In genomic region chr17:74852237-74853047, GRCh38 we compare ENCODE assay signal across 1 cellular context.
TF ChIP-seq lines count a peak whose summit lies in the region.

No MANE protein-coding gene starts in this region.

TF ChIP-seq in H1, 55 proteins besides CTCF, POLR2A, EP300 and RAD21 (continued from another document):
- no peak for TF ChIP-seq NANOG (IDR thresholded peaks at IDR 0.05; ENCODE audit: insufficient read depth, low read depth, low read length, poor library complexity, severe bottlenecking)
- peak; percentile 92 to 93; a peak in 3 of 4 replicates for TF ChIP-seq SIN3A (conservative IDR thresholded peaks at IDR 0.05 in 1 of 2, IDR thresholded peaks at IDR 0.05 in 1 of 2; ENCODE audit: low read depth in 1 of 2, low read length in 2 of 2)
- TF ChIP-seq ATF2 (IDR thresholded peaks at IDR 0.05; ENCODE audit: low read length) = peak; percentile 10; the same call in 1 of the 2 replicates
- TF ChIP-seq USF2 (IDR thresholded peaks at IDR 0.05; ENCODE audit: low read length) = peak; percentile 58; the same call in 1 of the 2 replicates
- no peak for TF ChIP-seq SP1 (IDR thresholded peaks at IDR 0.05; ENCODE audit: low read depth, low read length)
- TF ChIP-seq BRCA1 (IDR thresholded peaks at IDR 0.05; ENCODE audit: low read depth, low read length) = no peak
- TF ChIP-seq KDM5A (IDR thresholded peaks at IDR 0.05; ENCODE audit: low read length) = no peak
- TF ChIP-seq CHD7 (IDR thresholded peaks at IDR 0.05; ENCODE audit: insufficient replicate concordance, low read length) = no peak
- peak; percentile 83 for TF ChIP-seq CREB1 (IDR thresholded peaks at IDR 0.05)
- peak; percentile 54; the same call in 1 of the 2 replicates for TF ChIP-seq BACH1 (IDR thresholded peaks at IDR 0.05; ENCODE audit: low read length)
- TF ChIP-seq TAF1 (IDR thresholded peaks at IDR 0.05; ENCODE audit: low read depth, low read length) = no peak
- 0 out of 2 replicates have a peak, but pooled peaks have one; percentile 16 for TF ChIP-seq TBP (IDR thresholded peaks at IDR 0.05; ENCODE audit: low read depth, low read length)
- no peak for TF ChIP-seq CEBPB (IDR thresholded peaks at IDR 0.05; ENCODE audit: low read depth, low read length)
- TF ChIP-seq TEAD4 (IDR thresholded peaks at IDR 0.05; ENCODE audit: low read depth, low read length) = peak; percentile 77
- peak; percentile 55 for TF ChIP-seq TAF7 (optimal IDR thresholded peaks at IDR 0.05; ENCODE audit: borderline replicate concordance, low read depth, low read length)
- peak in 1 of 2 experiments; percentile 95; a peak in 1 of 4 replicates for TF ChIP-seq HDAC2 (IDR thresholded peaks at IDR 0.05; ENCODE audit: borderline replicate concordance in 1 of 2, low read depth in 2 of 2, low read length in 2 of 2)
- peak; percentile 99 for TF ChIP-seq MAX (IDR thresholded peaks at IDR 0.05)
- TF ChIP-seq SUZ12 (IDR thresholded peaks at IDR 0.05; ENCODE audit: low read length) = no peak; the same call in 1 of the 2 replicates
- no peak for TF ChIP-seq PHF8 (conservative IDR thresholded peaks at IDR 0.05; ENCODE audit: low read depth, low read length)
- no peak for TF ChIP-seq RBBP5 (IDR thresholded peaks at IDR 0.05; ENCODE audit: borderline replicate concordance, low read depth, low read length)
- no peak for TF ChIP-seq SIRT6 (IDR thresholded peaks at IDR 0.05; ENCODE audit: low read length)
- TF ChIP-seq GTF2F1 (IDR thresholded peaks at IDR 0.05; ENCODE audit: borderline replicate concordance, low read depth, low read length) = peak; percentile 85; the same call in 1 of the 2 replicates
- TF ChIP-seq SP4 (IDR thresholded peaks at IDR 0.05; ENCODE audit: low read length) = 0 out of 2 replicates have a peak, but pooled peaks have one; percentile 25
- TF ChIP-seq POLR2AphosphoS5 (IDR thresholded peaks at IDR 0.05; ENCODE audit: low read depth, low read length) = no peak
- peak; percentile 58; the same call in 1 of the 2 replicates for TF ChIP-seq KDM1A (IDR thresholded peaks at IDR 0.05; ENCODE audit: borderline replicate concordance, low read length)
- no peak for TF ChIP-seq FOSL1 (IDR thresholded peaks at IDR 0.05; ENCODE audit: insufficient read depth, low read depth, low read length)
- peak; percentile 73 for TF ChIP-seq KDM4A (IDR thresholded peaks at IDR 0.05; ENCODE audit: low read depth, low read length, severe bottlenecking)
